Comparison of ENCODE assay signal across 1 cellular context in genomic region chr7:107408349-107408748, GRCh38.
TF ChIP-seq lines count a peak whose summit lies in the region.

No MANE protein-coding gene starts in this region.

TF ChIP-seq in IMR-90, 13 proteins besides CTCF, POLR2A, EP300 and RAD21 (continued from another document):
- no peak for TF ChIP-seq USF2 (IDR thresholded peaks at IDR 0.05; ENCODE audit: low read depth, low read length)
- no peak for TF ChIP-seq RFX5 (IDR thresholded peaks at IDR 0.05; ENCODE audit: low read depth, low read length)
- TF ChIP-seq FOS (IDR thresholded peaks at IDR 0.05; ENCODE audit: low read depth, low read length): no peak
- TF ChIP-seq BHLHE40 (IDR thresholded peaks at IDR 0.05; ENCODE audit: low read depth, low read length): no peak
- TF ChIP-seq CHD1 (IDR thresholded peaks at IDR 0.05; ENCODE audit: low read depth, low read length): no peak
- TF ChIP-seq ELK1 (IDR thresholded peaks at IDR 0.05; ENCODE audit: borderline replicate concordance, low read depth, low read length): no peak
- no peak for TF ChIP-seq MAFK (IDR thresholded peaks at IDR 0.05; ENCODE audit: low read depth, low read length)
TF ChIP-seq in IMR-90: peak in this region for 0.
